ENCODE assay signal across 21 cellular contexts in the genomic region with DNA sequence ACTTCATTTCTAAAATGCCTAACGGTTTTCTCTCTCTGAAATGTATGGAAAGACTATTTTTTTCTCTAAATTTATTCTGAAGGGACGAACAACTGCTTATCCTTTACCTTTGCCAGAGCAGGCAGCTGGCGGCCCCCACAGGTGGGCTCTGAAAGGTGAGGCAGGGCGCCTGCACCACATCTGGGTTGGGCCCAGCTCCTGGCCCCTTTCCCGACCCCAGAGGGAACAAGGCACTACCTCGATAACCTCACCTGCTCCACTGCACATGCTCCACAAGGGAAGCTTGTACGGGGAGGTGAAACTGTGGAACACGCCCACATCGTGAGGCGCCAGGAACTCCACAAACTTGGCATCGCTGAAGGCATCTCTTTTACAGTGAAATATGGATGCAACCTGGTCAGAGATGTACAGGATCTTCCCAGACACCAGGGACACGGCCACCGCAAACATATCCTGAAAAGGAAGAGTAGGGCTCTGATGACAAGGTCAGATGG. TPM values are rescaled to one million over a fixed set of nuclear protein-coding genes. Genes with fewer than 3 reads are reported as not detected.
DNase-seq lines count a peak whose midpoint lies in the region; ATAC-seq and TF ChIP-seq lines count a peak whose summit lies in the region.
"Had no signal": no experiment of that assay in that cellular context is flagged by ENCODE, and none has a peak within 500 bp of the region (broad histone marks: within the 10 kb centered on the region; RNA-seq: fewer than 3 reads in every experiment).

No MANE protein-coding gene starts in this region.

- H3K27me3 ChIP-seq in right cardiac atrium (ENCODE audit: control insufficient read depth, insufficient read depth) (no peaks in the 10 kb centered on the region), left ventricle myocardium inferior (ENCODE audit: low read depth) (no peaks in the 10 kb centered on the region), stomach (no peaks in the 10 kb centered on the region), osteoblast (ENCODE audit: insufficient read depth, low read length) (no peaks in the 10 kb centered on the region)
- H3K27me3 ChIP-seq: BLaER1 had no signal

- H3K79me2 ChIP-seq in osteoblast (ENCODE audit: insufficient read depth, low read length): no peaks in the 10 kb centered on the region

- no peak overlapping the region for H3K27ac Mint-ChIP-seq in glutamatergic neuron (ENCODE audit: unreplicated experiment)
- H3K27ac Mint-ChIP-seq in activated CD4-positive, alpha-beta T cell treated with anti-CD3 and anti-CD28 coated beads, Interleukin-2, amount 10 ng/mL, durations not matched to agents 24 days and 14 days: no peak overlapping the region
- H3K27ac Mint-ChIP-seq: CD8-positive, alpha-beta T cell had no signal

- no peak for TF ChIP-seq CTCF in left ventricle myocardium inferior (IDR thresholded peaks at IDR 0.05; ENCODE audit: borderline replicate concordance)
- no peak for TF ChIP-seq CTCF in glutamatergic neuron (IDR thresholded peaks at IDR 0.05; ENCODE audit: partially characterized antibody, unreplicated experiment)
- no peak for TF ChIP-seq CTCF in stomach (IDR thresholded peaks at IDR 0.05)
- TF ChIP-seq CTCF in osteoblast (IDR thresholded peaks at IDR 0.05; ENCODE audit: extremely low read depth, low read depth, low read length): no peak

- TF ChIP-seq EP300 in stomach (IDR thresholded peaks at IDR 0.05): no peak

- peaks cover 3% of the 10 kb centered on the region for H3K36me3 Mint-ChIP-seq in glutamatergic neuron (ENCODE audit: unreplicated experiment)
- peaks cover 24% of the 10 kb centered on the region for H3K36me3 Mint-ChIP-seq in activated CD4-positive, alpha-beta T cell treated with anti-CD3 and anti-CD28 coated beads, Interleukin-2, amount 10 ng/mL, durations not matched to agents 24 days and 14 days (ENCODE audit: low read depth)

- intact Hi-C loops in right cardiac atrium (cut with DNase I) (no loop called here), left ventricle myocardium inferior (cut with micrococcal nuclease) (no loop called here), stomach (cut with DNase I; ENCODE audit: low total_unique reads) (no loop called here)
- intact Hi-C loops in activated CD4-positive, alpha-beta T cell treated with anti-CD3 and anti-CD28 coated beads, Interleukin-2, amount 10 ng/mL, durations not matched to agents 24 days and 14 days (cut with micrococcal nuclease): no loop called here

- H3K9me3 ChIP-seq in right cardiac atrium (ENCODE audit: control insufficient read depth, low read length): no peaks in the 10 kb centered on the region
- no peaks in the 10 kb centered on the region for H3K9me3 ChIP-seq in left ventricle myocardium inferior (replicated peaks)
- no peaks in the 10 kb centered on the region for H3K9me3 ChIP-seq in mesodermal cell (ENCODE audit: control insufficient read depth, low read length)
- no peaks in the 10 kb centered on the region for H3K9me3 ChIP-seq in stomach
- H3K9me3 ChIP-seq in osteoblast (ENCODE audit: low read depth, low read length): no peaks in the 10 kb centered on the region
- H3K9me3 ChIP-seq: A549, BLaER1, HAP-1 had no signal

- H3K27ac ChIP-seq in right cardiac atrium (ENCODE audit: low read length) (no peak overlapping the region), left ventricle myocardium inferior (replicated peaks) (no peak overlapping the region), mesodermal cell (ENCODE audit: low read depth, low read length, severe bottlenecking) (peak overlapping the region; percentile 33), stomach (no peak overlapping the region), osteoblast (ENCODE audit: low read depth, low read length) (no peak overlapping the region)
- H3K27ac ChIP-seq: 22Rv1, A549, BLaER1, GM23248 had no signal

- DNase-seq in right cardiac atrium: peak in 2 of 3 donors; percentile 32 to 43
- no peak for DNase-seq in left ventricle myocardium inferior
- peak; percentile 8 for DNase-seq in glutamatergic neuron
- peak; percentile 58 for DNase-seq in stomach
- DNase-seq in activated CD4-positive, alpha-beta T cell treated with anti-CD3 and anti-CD28 coated beads, Interleukin-2, amount 10 ng/mL, durations not matched to agents 24 days and 14 days: no peak
- no peak for DNase-seq in Ammon's horn (ENCODE audit: low spot score)
- no peak for DNase-seq in osteoblast (ENCODE audit: insufficient read length, low spot score, missing footprints)
- DNase-seq: AML-193; CD8-positive, alpha-beta T cell; DMS 273 treated with DMSO at 0.1 percent for 48 hours; DMS53; DND-41; EL; GM23248; IMR-90 had no signal

- no peaks in the 10 kb centered on the region for H4K20me1 ChIP-seq in osteoblast (ENCODE audit: insufficient read depth, low read length)

- no peaks in the 10 kb centered on the region for H3K4me1 Mint-ChIP-seq in glutamatergic neuron (ENCODE audit: low read depth, unreplicated experiment)
- H3K4me1 Mint-ChIP-seq in activated CD4-positive, alpha-beta T cell treated with anti-CD3 and anti-CD28 coated beads, Interleukin-2, amount 10 ng/mL, durations not matched to agents 24 days and 14 days: peaks cover 1% of the 10 kb centered on the region

- no peak overlapping the region for H3K4me2 ChIP-seq in osteoblast (ENCODE audit: insufficient read depth, low read length)
- H3K4me2 ChIP-seq: A549, BLaER1 had no signal

- peaks cover 5% of the 10 kb centered on the region for H3K9me3 Mint-ChIP-seq in glutamatergic neuron (ENCODE audit: unreplicated experiment)
- H3K9me3 Mint-ChIP-seq in activated CD4-positive, alpha-beta T cell treated with anti-CD3 and anti-CD28 coated beads, Interleukin-2, amount 10 ng/mL, durations not matched to agents 24 days and 14 days: no peaks in the 10 kb centered on the region
- H3K9me3 Mint-ChIP-seq: CD8-positive, alpha-beta T cell had no signal

- H2AFZ ChIP-seq in osteoblast (ENCODE audit: low read length): no peak overlapping the region
- H2AFZ ChIP-seq: GM23248 had no signal

- 84% methylated on average over 13 of the region's 13 CpGs for WGBS in right cardiac atrium
- 91 to 96% methylated on average over 10 to 12 of the region's 13 CpGs for WGBS in mesodermal cell (ENCODE audit: insufficient coverage in 2 of 2), 2 experiments
- WGBS in stomach, 5 donors: 54 to 79% (median 64%) methylated on average over 13 of the region's 13 CpGs

- H3K4me3 Mint-ChIP-seq in glutamatergic neuron (ENCODE audit: unreplicated experiment): no peak overlapping the region
- no peak overlapping the region for H3K4me3 Mint-ChIP-seq in activated CD4-positive, alpha-beta T cell treated with anti-CD3 and anti-CD28 coated beads, Interleukin-2, amount 10 ng/mL, durations not matched to agents 24 days and 14 days
- H3K4me3 Mint-ChIP-seq: CD14-positive monocyte; CD8-positive, alpha-beta T cell had no signal

- no peak for ATAC-seq in right cardiac atrium
- ATAC-seq: CD8-positive, alpha-beta T cell had no signal

- H3K4me3 ChIP-seq in right cardiac atrium (ENCODE audit: low read length) (no peak overlapping the region), left ventricle myocardium inferior (no peak overlapping the region), mesodermal cell (ENCODE audit: extremely low read depth, insufficient read depth, low read length, poor library complexity, severe bottlenecking) (no peak overlapping the region), stomach (no peak overlapping the region), osteoblast (ENCODE audit: insufficient read depth, low read length) (no peak overlapping the region)
- H3K4me3 ChIP-seq: A549, BLaER1, GM23248, HAP-1 had no signal

- H3K36me3 ChIP-seq in left ventricle myocardium inferior: peaks cover 81% of the 10 kb centered on the region
- peaks cover 24% of the 10 kb centered on the region for H3K36me3 ChIP-seq in mesodermal cell (ENCODE audit: control insufficient read depth, insufficient read depth, low read length)
- peaks cover 71 to 100% (median 98%) of the 10 kb centered on the region in 4 donors for H3K36me3 ChIP-seq in stomach
- H3K36me3 ChIP-seq in osteoblast (ENCODE audit: insufficient read depth, low read length): peaks cover 13% of the 10 kb centered on the region

- peaks cover 5% of the 10 kb centered on the region for H3K27me3 Mint-ChIP-seq in glutamatergic neuron (ENCODE audit: unreplicated experiment)
- H3K27me3 Mint-ChIP-seq in activated CD4-positive, alpha-beta T cell treated with anti-CD3 and anti-CD28 coated beads, Interleukin-2, amount 10 ng/mL, durations not matched to agents 24 days and 14 days: no peaks in the 10 kb centered on the region

- H3K4me1 ChIP-seq in right cardiac atrium (ENCODE audit: control insufficient read depth, insufficient read depth, low read length) (no peaks in the 10 kb centered on the region), left ventricle myocardium inferior (no peaks in the 10 kb centered on the region), mesodermal cell (ENCODE audit: control insufficient read depth, insufficient read depth, low read length, poor library complexity, severe bottlenecking) (peaks cover 6% of the 10 kb centered on the region), stomach (peaks cover 0 to 13% (median 8%) of the 10 kb centered on the region in 4 donors), osteoblast (ENCODE audit: insufficient read depth, low read length) (no peaks in the 10 kb centered on the region)
- H3K4me1 ChIP-seq: BLaER1, HAP-1 had no signal

- TF ChIP-seq POLR2A in stomach (IDR thresholded peaks at IDR 0.05): no peak

RNA-seq across cellular contexts. Expression of a gene that starts 17.3 kb away (rescaled TPM):
- total RNA-seq in right cardiac atrium: 1 to 10 TPM; 5.0 to 7.2 (median 6.4) TPM
- polyA plus RNA-seq in right cardiac atrium: 3.8 TPM
- total RNA-seq in left ventricle myocardium inferior: 3.4 TPM
- 3.8 TPM for total RNA-seq in glutamatergic neuron (ENCODE audit: unreplicated experiment)
- polyA plus RNA-seq in mesodermal cell (2013, experiment 1 of 2): 2.6 TPM
- polyA plus RNA-seq in mesodermal cell (2013, experiment 2 of 2): 3.0 TPM
- total RNA-seq in stomach: 100 to 1,000 TPM in 1 of 5 donors, 10 to 100 TPM in 4; 20.9 to 188 (median 40.8) TPM
- 1 to 10 TPM; 4.4 to 9.8 (median 7.3) TPM for polyA plus RNA-seq in stomach
- 18.3 and 21.9 TPM in 2 replicates for total RNA-seq in activated CD4-positive, alpha-beta T cell treated with anti-CD3 and anti-CD28 coated beads, Interleukin-2, amount 10 ng/mL, durations not matched to agents 24 days and 14 days
- total RNA-seq in osteoblast: 7.4 and 9.4 TPM in 2 replicates

RNA-seq across cellular contexts. Expression of a gene that starts 31.3 kb away (rescaled TPM):
- 1 to 10 TPM; 3.4 to 6.1 (median 4.6) TPM for total RNA-seq in right cardiac atrium
- 6.0 TPM for polyA plus RNA-seq in right cardiac atrium
- 2.7 TPM for total RNA-seq in left ventricle myocardium inferior
- 665 TPM for total RNA-seq in glutamatergic neuron (ENCODE audit: unreplicated experiment)
- 12.4 TPM for polyA plus RNA-seq in mesodermal cell (2013, experiment 1 of 2)
- polyA plus RNA-seq in mesodermal cell (2013, experiment 2 of 2): 10.9 TPM
- 100 to 1,000 TPM in 1 of 5 donors, 10 to 100 TPM in 1, 1 to 10 TPM in 2, not detected in 1; 6.7 to 222 (median 45.5) TPM for total RNA-seq in stomach
- 10 to 100 TPM; 10.8 to 20.0 (median 17.0) TPM for polyA plus RNA-seq in stomach
- total RNA-seq in activated CD4-positive, alpha-beta T cell treated with anti-CD3 and anti-CD28 coated beads, Interleukin-2, amount 10 ng/mL, durations not matched to agents 24 days and 14 days: 10.2 and 10.3 TPM in 2 replicates
- 1.8 and 4.0 TPM in 2 replicates for total RNA-seq in osteoblast

RNA-seq across cellular contexts. Expression of a gene that starts 49.2 kb away (rescaled TPM):
- 10 to 100 TPM; 13.1 to 19.9 (median 17.2) TPM for total RNA-seq in right cardiac atrium
- polyA plus RNA-seq in right cardiac atrium: 6.3 TPM
- total RNA-seq in left ventricle myocardium inferior: 14.6 TPM
- 10.3 TPM for total RNA-seq in glutamatergic neuron (ENCODE audit: unreplicated experiment)
- 13.5 TPM for polyA plus RNA-seq in mesodermal cell (2013, experiment 1 of 2)
- 11.0 TPM for polyA plus RNA-seq in mesodermal cell (2013, experiment 2 of 2)
- total RNA-seq in stomach: 10 to 100 TPM in 3 of 5 donors, 1 to 10 TPM in 1, under 1 TPM in 1; 0.58 to 21.1 (median 10.7) TPM
- 10 to 100 TPM in 2 of 3 donors, 1 to 10 TPM in 1; 4.4 to 20.6 (median 10.8) TPM for polyA plus RNA-seq in stomach
- 11.0 and 12.7 TPM in 2 replicates for total RNA-seq in activated CD4-positive, alpha-beta T cell treated with anti-CD3 and anti-CD28 coated beads, Interleukin-2, amount 10 ng/mL, durations not matched to agents 24 days and 14 days
- 7.6 and 8.5 TPM in 2 replicates for total RNA-seq in osteoblast

Comparison
In these comparisons a context has a peak if more than half of its experiments do, and no peak if none do; other contexts are left out.
1. DNase-seq: peak in right cardiac atrium (2 of 3), glutamatergic neuron (single experiment) and stomach (single experiment); none in left ventricle myocardium inferior (single experiment), activated CD4-positive, alpha-beta T cell treated with anti-CD3 and anti-CD28 coated beads, Interleukin-2, amount 10 ng/mL, durations not matched to agents 24 days and 14 days (single experiment), Ammon's horn (single experiment) and osteoblast (single experiment).